ENCODE assay signal across 24 cellular contexts in the genomic region with DNA sequence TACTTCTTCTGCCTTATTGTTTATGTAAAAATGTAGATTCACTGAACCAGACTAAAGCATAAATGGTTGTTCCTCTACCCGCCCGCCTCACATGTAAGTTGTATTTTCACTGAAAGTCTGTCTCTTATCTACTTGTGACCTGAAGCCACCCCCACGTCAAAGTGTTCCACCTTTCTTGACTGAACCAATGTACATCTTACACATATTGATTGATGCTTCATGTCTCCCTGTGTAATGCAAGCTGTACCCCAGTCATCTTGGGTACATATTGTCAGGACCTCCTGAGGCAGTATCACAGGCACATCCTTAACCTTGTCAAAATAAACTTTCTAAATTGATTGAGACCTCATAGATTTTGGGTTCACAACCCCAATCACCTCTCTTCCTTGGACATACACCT.
"Had no signal": no experiment of that assay in that cellular context is flagged by ENCODE, and none has a peak within 500 bp of the region (broad histone marks: within the 10 kb centered on the region; RNA-seq: fewer than 3 reads in every experiment).

No MANE protein-coding gene starts in this region.

- H3K9me3 ChIP-seq: ascending aorta had no signal

- H3K4me3 ChIP-seq: ascending aorta, cardiac muscle cell had no signal

- H3K27ac ChIP-seq: ascending aorta, cardiac muscle cell had no signal

- ATAC-seq: activated CD8-positive, alpha-beta memory T cell treated with anti-CD3 and anti-CD28 coated beads, Interleukin-2, amount 10 ng/mL, durations not matched to agents 7 days and 5 days; activated naive CD8-positive, alpha-beta T cell treated with anti-CD3 and anti-CD28 coated beads, Interleukin-2, amount 50 U/mL, for 24 hours had no signal

- DNase-seq: activated B cell treated with CpG ODN at 0.5 μM for 24 hours; activated CD4-positive, alpha-beta T cell treated with anti-CD3 and anti-CD28 coated beads for 4 hours; activated CD4-positive, alpha-beta T cell treated with anti-CD3 and anti-CD28 coated beads, Interleukin-2, amount 10 ng/mL, durations not matched to agents 24 days and 14 days; activated CD4-positive, alpha-beta T cell treated with anti-CD3 and anti-CD28 coated beads, Interleukin-2, amount 50 U/mL, for 1 hour; activated CD4-positive, CD25-positive, alpha-beta regulatory T cell treated with anti-CD3 and anti-CD28 coated beads, Interleukin-2, amount 50 U/mL, for 72 hours; activated CD8-positive, alpha-beta memory T cell treated with anti-CD3 and anti-CD28 coated beads, Interleukin-2, amount 10 ng/mL, durations not matched to agents 7 days and 5 days; activated CD8-positive, alpha-beta memory T cell treated with anti-CD3 and anti-CD28 coated beads, Interleukin-2, amount 50 U/mL, for 48 hours; activated effector memory CD4-positive, alpha-beta T cell treated with Interleukin-2 at 50 U/mL for 16 hours; activated gamma-delta T cell; activated naive CD4-positive, alpha-beta T cell treated with anti-CD3 and anti-CD28 coated beads, Interleukin-2, amount 10 ng/mL, durations not matched to agents 7 days and 5 days; activated naive CD4-positive, alpha-beta T cell treated with Interleukin-2 at 50 U/mL for 16 hours; activated naive CD8-positive, alpha-beta T cell treated with anti-CD3 and anti-CD28 coated beads, Interleukin-2, amount 10 ng/mL, durations not matched to agents 7 days and 5 days; activated T-cell treated with anti-CD3 and anti-CD28 coated beads, Interleukin-2, amount 50 U/mL, for 24 hours; activated T-cell treated with anti-CD3 and anti-CD28 coated beads, Interleukin-2, amount 50 U/mL, for 48 hours; amygdala; anterior cingulate cortex; caudate nucleus; cerebellar nuclear complex; T-helper 9 cell had no signal

- FAIRE-seq: bronchial epithelial cell, TTC549 had no signal

- H3K36me3 ChIP-seq: ascending aorta, cardiac muscle cell had no signal

- H3K4me1 ChIP-seq: ascending aorta had no signal

- H3K27me3 ChIP-seq: ascending aorta, cardiac muscle cell had no signal
